Comparison of ENCODE assay signal across 8 cellular contexts in genomic region chr7:131107343-131108211, GRCh38.
DNase-seq lines count a peak whose midpoint lies in the region; ATAC-seq and TF ChIP-seq lines count a peak whose summit lies in the region.

No MANE protein-coding gene starts in this region.

- H3K4me2 ChIP-seq in mesenchymal stem cell (ENCODE audit: low read length, poor library complexity, severe bottlenecking) = peak overlapping the region; percentile 90

- H3K4ac ChIP-seq in mesenchymal stem cell (ENCODE audit: low read depth in 1 of 2, low read length in 2 of 2) = peak overlapping the region; percentile 97 to 98

- peak; percentile 70 for TF ChIP-seq POLR2A in GM19193 (IDR thresholded peaks at IDR 0.05; ENCODE audit: extremely low read depth, insufficient read depth, insufficient read length)

- peak overlapping the region; percentile 95 to 97 for H3K18ac ChIP-seq in mesenchymal stem cell (ENCODE audit: low read depth in 1 of 2, low read length in 2 of 2)

- peaks cover 8% of the 10 kb centered on the region for H3K36me3 ChIP-seq in effector memory CD4-positive, alpha-beta T cell (ENCODE audit: control insufficient read depth, insufficient read depth, low read length)
- H3K36me3 ChIP-seq in mesenchymal stem cell (ENCODE audit: control insufficient read depth in 1 of 2, insufficient read depth in 2 of 2, low read depth in 1 of 2, low read length in 2 of 2) = peaks cover 3 to 13% of the 10 kb centered on the region in 2 experiments

- H3K27ac ChIP-seq in C4-2B = peak overlapping the region; percentile 92
- H3K27ac ChIP-seq in effector memory CD4-positive, alpha-beta T cell (ENCODE audit: insufficient read depth, low read length, poor library complexity, severe bottlenecking) = peak overlapping the region; percentile 97
- H3K27ac ChIP-seq in mesenchymal stem cell (ENCODE audit: low read length, poor library complexity, severe bottlenecking) = peak overlapping the region; percentile 57

- peak overlapping the region in 1 of 2 experiments; percentile 99 for H3K23ac ChIP-seq in mesenchymal stem cell (ENCODE audit: low read length in 2 of 2)

- H2BK15ac ChIP-seq in mesenchymal stem cell (ENCODE audit: low read depth, poor library complexity, severe bottlenecking) = peak overlapping the region; percentile 91

- H3K14ac ChIP-seq in mesenchymal stem cell (ENCODE audit: low read length in 2 of 2) = peak overlapping the region in 1 of 2 experiments; percentile 91

- peak overlapping the region; percentile 52 to 85 for H2BK12ac ChIP-seq in mesenchymal stem cell (ENCODE audit: low read length in 2 of 2)

- WGBS in mesenchymal stem cell = under 1% methylated on average over 61 of the region's 63 CpGs

- H3K4me1 ChIP-seq in effector memory CD4-positive, alpha-beta T cell (ENCODE audit: control insufficient read depth, insufficient read depth, low read length, poor library complexity, severe bottlenecking) = peaks cover 30% of the 10 kb centered on the region
- peaks cover 9% of the 10 kb centered on the region for H3K4me1 ChIP-seq in mesenchymal stem cell (ENCODE audit: control insufficient read depth, insufficient read depth, low read depth, low read length)

- H3K27me3 ChIP-seq in effector memory CD4-positive, alpha-beta T cell (replicated peaks; ENCODE audit: control insufficient read depth, insufficient read depth, low read length, poor library complexity, severe bottlenecking) = no peaks in the 10 kb centered on the region
- H3K27me3 ChIP-seq in mesenchymal stem cell (ENCODE audit: control insufficient read depth in 1 of 2, insufficient read depth in 1 of 2, low read length in 2 of 2) = no peaks in the 10 kb centered on the region

- H2AK5ac ChIP-seq in mesenchymal stem cell (ENCODE audit: low read length, severe bottlenecking) = no peak overlapping the region

- peak; percentile 45 for ATAC-seq in HG03354 (IDR thresholded peaks at IDR 0.05; ENCODE audit: poor library complexity, severe bottlenecking, unreplicated experiment)

- peak overlapping the region; percentile 78 for H4K8ac ChIP-seq in mesenchymal stem cell (ENCODE audit: low read length)

- peak overlapping the region; percentile 56 for H2AFZ ChIP-seq in mesenchymal stem cell (ENCODE audit: low read depth, low read length)

- peak overlapping the region; percentile 99 for H3K4me3 ChIP-seq in effector memory CD4-positive, alpha-beta T cell (ENCODE audit: insufficient read depth, low read depth, low read length, poor library complexity, severe bottlenecking)
- H3K4me3 ChIP-seq in mesenchymal stem cell (ENCODE audit: insufficient read depth in 1 of 2, low read depth in 1 of 2, low read length in 2 of 2) = peak overlapping the region; percentile 91 to 97

- DNase-seq in NCI-H82 (lab: John Stamatoyannopoulos, UW) (peak; percentile 74), mesenchymal stem cell (peak; percentile 96)
- DNase-seq in activated CD8-positive, alpha-beta memory T cell treated with anti-CD3 and anti-CD28 coated beads for 24 hours = peak; percentile 88
- peak; percentile 59 to 74 (median 65) for DNase-seq in effector memory CD4-positive, alpha-beta T cell
- DNase-seq in stimulated activated CD8-positive, alpha-beta memory T cell treated with anti-CD3 and anti-CD28 coated beads, Interleukin-15, amount 100 ng/mL, for 1 hour (ENCODE audit: low read depth) = peak; percentile 41

- peak overlapping the region; percentile 100 for H3K9ac ChIP-seq in mesenchymal stem cell (ENCODE audit: low read length)

- H2BK5ac ChIP-seq in mesenchymal stem cell (ENCODE audit: low read depth, low read length, poor library complexity, severe bottlenecking) = peak overlapping the region; percentile 69

- peak overlapping the region; percentile 95 for H4K91ac ChIP-seq in mesenchymal stem cell (ENCODE audit: low read length)

- H3K79me1 ChIP-seq in mesenchymal stem cell (replicated peaks; ENCODE audit: low read length, poor library complexity, severe bottlenecking) = peaks cover 3% of the 10 kb centered on the region

- no peak for TF ChIP-seq CTCF in C4-2B (conservative IDR thresholded peaks at IDR 0.05)

- no peaks in the 10 kb centered on the region for H3K9me3 ChIP-seq in effector memory CD4-positive, alpha-beta T cell (ENCODE audit: control insufficient read depth, low read length)
- H3K9me3 ChIP-seq in mesenchymal stem cell (ENCODE audit: control insufficient read depth, low read length) = no peaks in the 10 kb centered on the region

- peak overlapping the region; percentile 76 for H2BK120ac ChIP-seq in mesenchymal stem cell (ENCODE audit: low read depth, low read length)

Comparison
In these comparisons a context has a peak if more than half of its experiments do, and no peak if none do; other contexts are left out.
1. Peak in every context shown above with its lines: DNase-seq, ATAC-seq, H3K4me3 ChIP-seq and H3K27ac ChIP-seq.
2. DNase-seq: peak in every context shown above with its lines; median percentile 96 in mesenchymal stem cell; 88 in activated CD8-positive, alpha-beta memory T cell treated with anti-CD3 and anti-CD28 coated beads for 24 hours; 74 in NCI-H82; 65 in effector memory CD4-positive, alpha-beta T cell; 41 in stimulated activated CD8-positive, alpha-beta memory T cell treated with anti-CD3 and anti-CD28 coated beads, Interleukin-15, amount 100 ng/mL, for 1 hour.